Comparison of ENCODE assay signal across 8 cellular contexts in genomic region chr2:127106998-127107621, GRCh38. TPM values are rescaled to one million over a fixed set of nuclear protein-coding genes. Genes with fewer than 3 reads are reported as not detected.
DNase-seq lines count a peak whose midpoint lies in the region; ATAC-seq, FAIRE-seq and TF ChIP-seq lines count a peak whose summit lies in the region.

TSS of gene BIN1 (minus strand) at chr2:127107154. CDS start at chr2:127106943, 211 bp downstream.

- H3K4me2 ChIP-seq in neural cell (ENCODE audit: low read length) = peak within 1 kb of the TSS; percentile 94

- peaks cover 15% of the 10 kb centered on the region for H3K4me1 Mint-ChIP-seq in stimulated activated naive CD8-positive, alpha-beta T cell treated with anti-CD3 and anti-CD28 coated beads, Interleukin-15, amount 100 ng/mL, for 72 hours

- peak within 1 kb of the TSS; percentile 84 for H2AFZ ChIP-seq in neural cell (ENCODE audit: low read depth, low read length)

- peaks cover 10% of the 10 kb centered on the region for H3K79me2 ChIP-seq in neural cell (replicated peaks; ENCODE audit: insufficient read depth, low read length)

- no peaks in the 10 kb centered on the region for H3K9me2 ChIP-seq in neural cell (ENCODE audit: insufficient read depth, low read length)

- peak within 1 kb of the TSS; percentile 59 for H3K4me3 ChIP-seq in RWPE2 (ENCODE audit: severe bottlenecking)
- H3K4me3 ChIP-seq in fibroblast of villous mesenchyme (ENCODE audit: low read depth, low read length) = peak within 1 kb of the TSS; percentile 89
- peak within 1 kb of the TSS; percentile 95 for H3K4me3 ChIP-seq in neural cell (ENCODE audit: low read length)

- peak within 1 kb of the TSS; percentile 59 for H3K27ac ChIP-seq in RWPE2 (ENCODE audit: poor library complexity, severe bottlenecking)
- peak within 1 kb of the TSS; percentile 71 for H3K27ac ChIP-seq in neural cell (ENCODE audit: low read length)

- H3K4me3 Mint-ChIP-seq in stimulated activated naive CD8-positive, alpha-beta T cell treated with anti-CD3 and anti-CD28 coated beads, Interleukin-15, amount 100 ng/mL, for 72 hours = peak within 1 kb of the TSS; percentile 87 to 90

- peak; percentile 92 for FAIRE-seq in HTR-8/SVneo (lab: Jason Lieb, UNC)

- H3K9me3 ChIP-seq in RWPE2 (ENCODE audit: severe bottlenecking) (no peaks in the 10 kb centered on the region), neural cell (ENCODE audit: low read length) (no peaks in the 10 kb centered on the region)

- peak; percentile 27 for TF ChIP-seq RAD21 in neural cell (conservative IDR thresholded peaks at IDR 0.05)

- ATAC-seq in GM21423 (IDR thresholded peaks at IDR 0.05; ENCODE audit: unreplicated experiment) (peak; percentile 89), RWPE2 (ENCODE audit: low read depth) (peak; percentile 80)
- peak; percentile 89 for ATAC-seq in stimulated activated naive CD8-positive, alpha-beta T cell treated with anti-CD3 and anti-CD28 coated beads, Interleukin-15, amount 100 ng/mL, for 72 hours

- peaks cover 28% of the 10 kb centered on the region for H3K27me3 Mint-ChIP-seq in stimulated activated naive CD8-positive, alpha-beta T cell treated with anti-CD3 and anti-CD28 coated beads, Interleukin-15, amount 100 ng/mL, for 72 hours

- peak within 1 kb of the TSS in 1 of 2 donors; percentile 57 for H3K27ac Mint-ChIP-seq in stimulated activated naive CD8-positive, alpha-beta T cell treated with anti-CD3 and anti-CD28 coated beads, Interleukin-15, amount 100 ng/mL, for 72 hours

- H3K36me3 ChIP-seq in RWPE2 (ENCODE audit: low read depth) (no peaks in the 10 kb centered on the region), neural cell (ENCODE audit: insufficient read depth, low read length) (no peaks in the 10 kb centered on the region)

- peaks cover 4% of the 10 kb centered on the region for H3K4me1 ChIP-seq in RWPE2 (ENCODE audit: insufficient read depth, poor library complexity, severe bottlenecking)

- DNase-seq in D341Med (ENCODE audit: low spot score) (peak; percentile 92), HTR-8/SVneo (ENCODE audit: insufficient read length, low spot score) (peak; percentile 95), RWPE2 (ENCODE audit: low spot score) (peak; percentile 87), activated gamma-delta T cell treated with Interleukin-2 at 50 U/mL for 16 hours (peak; percentile 55), fibroblast of villous mesenchyme (ENCODE audit: low read depth) (peak; percentile 95)
- peak; percentile 65 to 80 for DNase-seq in stimulated activated naive CD8-positive, alpha-beta T cell treated with anti-CD3 and anti-CD28 coated beads, Interleukin-15, amount 100 ng/mL, for 72 hours

- no peak for TF ChIP-seq EP300 in neural cell (conservative IDR thresholded peaks at IDR 0.05; ENCODE audit: poor library complexity, severe bottlenecking)

- H3K9ac ChIP-seq in neural cell (ENCODE audit: low read length) = peak within 1 kb of the TSS; percentile 84

- no peaks in the 10 kb centered on the region for H4K20me1 ChIP-seq in neural cell (ENCODE audit: insufficient read depth)

- TF ChIP-seq CTCF in RWPE2 (IDR thresholded peaks at IDR 0.05; ENCODE audit: poor library complexity, severe bottlenecking) (no peak), fibroblast of villous mesenchyme (IDR thresholded peaks at IDR 0.05; ENCODE audit: insufficient read depth, low read depth, low read length) (no peak), neural cell (IDR thresholded peaks at IDR 0.05; ENCODE audit: poor library complexity, severe bottlenecking) (no peak)

- no peaks in the 10 kb centered on the region for H3K9me3 Mint-ChIP-seq in stimulated activated naive CD8-positive, alpha-beta T cell treated with anti-CD3 and anti-CD28 coated beads, Interleukin-15, amount 100 ng/mL, for 72 hours

- no peaks in the 10 kb centered on the region for H3F3A ChIP-seq in neural cell (ENCODE audit: insufficient read depth, low read length, poor library complexity, severe bottlenecking)

- H3K27me3 ChIP-seq in RWPE2 (ENCODE audit: insufficient read depth, poor library complexity, severe bottlenecking) = no peaks in the 10 kb centered on the region
- H3K27me3 ChIP-seq in neural cell (ENCODE audit: insufficient read depth, low read depth, low read length) = peaks cover 4% of the 10 kb centered on the region

TF ChIP-seq in neural cell, 6 proteins besides CTCF, POLR2A, EP300 and RAD21:
- peak; percentile 54 for TF ChIP-seq TAF1 (IDR thresholded peaks at IDR 0.05; ENCODE audit: low read depth)
- peak; percentile 56 for TF ChIP-seq POLR2AphosphoS5 (IDR thresholded peaks at IDR 0.05)
- peak; percentile 80 for TF ChIP-seq MXI1 (conservative IDR thresholded peaks at IDR 0.05; ENCODE audit: poor library complexity, severe bottlenecking)
- peak; percentile 46 for TF ChIP-seq REST (IDR thresholded peaks at IDR 0.05; ENCODE audit: borderline replicate concordance)
- TF ChIP-seq SMC3 (conservative IDR thresholded peaks at IDR 0.05; ENCODE audit: poor library complexity) = no peak
- no peak for TF ChIP-seq EZH2 (IDR thresholded peaks at IDR 0.05; ENCODE audit: borderline replicate concordance, insufficient read depth, low read length, poor library complexity, severe bottlenecking)
TF ChIP-seq in neural cell: peak in this region for 4.

RNA-seq across cellular contexts. Expression of gene BIN1, which starts in this region (rescaled TPM):
- 75.6 and 85.4 TPM in 2 replicates for total RNA-seq in fibroblast of villous mesenchyme
- 61.9 and 75.1 TPM in 2 replicates for polyA plus RNA-seq in neural cell
- polyA minus RNA-seq in neural cell = 43.1 and 43.2 TPM in 2 replicates

Comparison
In these comparisons a context has a peak if more than half of its experiments do, and no peak if none do; other contexts are left out.
1. Peak in every context shown above with its lines: DNase-seq, ATAC-seq, H3K4me3 ChIP-seq and H3K27ac ChIP-seq.